Comparison of ENCODE assay signal across 2 cellular contexts in the genomic region with DNA sequence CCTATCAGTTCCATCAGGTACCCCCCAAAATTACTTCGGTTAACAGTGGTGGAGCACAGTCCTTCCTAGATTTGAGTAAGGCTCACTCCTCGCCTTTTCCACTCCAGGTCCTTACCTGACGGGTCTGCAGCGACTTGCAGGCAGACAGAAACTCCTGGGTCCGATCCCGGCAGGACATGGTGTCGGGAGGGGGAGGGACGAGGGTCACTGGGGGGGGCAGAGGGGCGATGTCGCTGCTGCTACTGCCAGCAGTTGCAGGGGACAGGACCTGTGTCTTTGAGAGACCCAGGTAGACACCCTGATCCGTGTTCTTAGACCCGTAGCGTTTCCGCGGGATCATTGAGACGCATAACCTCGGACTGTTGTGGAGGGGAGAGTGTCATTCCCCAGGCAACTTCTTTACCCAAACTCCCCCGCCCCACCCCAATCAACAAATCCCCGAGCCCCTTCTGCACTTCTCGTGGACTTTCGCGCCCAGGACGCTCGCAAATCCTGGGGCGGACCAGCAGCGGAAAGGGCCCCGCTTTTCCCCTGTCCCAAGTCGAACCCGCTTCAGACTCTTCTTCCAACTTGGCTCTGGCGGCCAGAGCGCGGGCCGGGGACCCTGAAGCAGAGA.
TF ChIP-seq lines count a peak whose summit lies in the region.

No MANE protein-coding gene starts in this region.

TF ChIP-seq in GM23338, 12 proteins besides CTCF, POLR2A, EP300 and RAD21 (continued from another document and continues in another):
- TF ChIP-seq, protein P1, sequence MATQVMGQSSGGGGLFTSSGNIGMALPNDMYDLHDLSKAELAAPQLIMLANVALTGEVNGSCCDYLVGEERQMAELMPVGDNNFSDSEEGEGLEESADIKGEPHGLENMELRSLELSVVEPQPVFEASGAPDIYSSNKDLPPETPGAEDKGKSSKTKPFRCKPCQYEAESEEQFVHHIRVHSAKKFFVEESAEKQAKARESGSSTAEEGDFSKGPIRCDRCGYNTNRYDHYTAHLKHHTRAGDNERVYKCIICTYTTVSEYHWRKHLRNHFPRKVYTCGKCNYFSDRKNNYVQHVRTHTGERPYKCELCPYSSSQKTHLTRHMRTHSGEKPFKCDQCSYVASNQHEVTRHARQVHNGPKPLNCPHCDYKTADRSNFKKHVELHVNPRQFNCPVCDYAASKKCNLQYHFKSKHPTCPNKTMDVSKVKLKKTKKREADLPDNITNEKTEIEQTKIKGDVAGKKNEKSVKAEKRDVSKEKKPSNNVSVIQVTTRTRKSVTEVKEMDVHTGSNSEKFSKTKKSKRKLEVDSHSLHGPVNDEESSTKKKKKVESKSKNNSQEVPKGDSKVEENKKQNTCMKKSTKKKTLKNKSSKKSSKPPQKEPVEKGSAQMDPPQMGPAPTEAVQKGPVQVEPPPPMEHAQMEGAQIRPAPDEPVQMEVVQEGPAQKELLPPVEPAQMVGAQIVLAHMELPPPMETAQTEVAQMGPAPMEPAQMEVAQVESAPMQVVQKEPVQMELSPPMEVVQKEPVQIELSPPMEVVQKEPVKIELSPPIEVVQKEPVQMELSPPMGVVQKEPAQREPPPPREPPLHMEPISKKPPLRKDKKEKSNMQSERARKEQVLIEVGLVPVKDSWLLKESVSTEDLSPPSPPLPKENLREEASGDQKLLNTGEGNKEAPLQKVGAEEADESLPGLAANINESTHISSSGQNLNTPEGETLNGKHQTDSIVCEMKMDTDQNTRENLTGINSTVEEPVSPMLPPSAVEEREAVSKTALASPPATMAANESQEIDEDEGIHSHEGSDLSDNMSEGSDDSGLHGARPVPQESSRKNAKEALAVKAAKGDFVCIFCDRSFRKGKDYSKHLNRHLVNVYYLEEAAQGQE (IDR thresholded peaks at IDR 0.05; ENCODE audit: unreplicated experiment) = no peak
- TF ChIP-seq STAT1 (IDR thresholded peaks at IDR 0.05; ENCODE audit: unreplicated experiment) (no peak), EZH2phosphoT487 (IDR thresholded peaks at IDR 0.05; ENCODE audit: unreplicated experiment) (no peak), ZNF331 (CRISPR knock-in tag; IDR thresholded peaks at IDR 0.05; ENCODE audit: low read depth) (no peak), POLR2AphosphoS5 (IDR thresholded peaks at IDR 0.05; ENCODE audit: low read depth) (no peak), CREB1 (CRISPR knock-in tag; IDR thresholded peaks at IDR 0.05; ENCODE audit: low read depth) (no peak)
- TF ChIP-seq, protein P2, sequence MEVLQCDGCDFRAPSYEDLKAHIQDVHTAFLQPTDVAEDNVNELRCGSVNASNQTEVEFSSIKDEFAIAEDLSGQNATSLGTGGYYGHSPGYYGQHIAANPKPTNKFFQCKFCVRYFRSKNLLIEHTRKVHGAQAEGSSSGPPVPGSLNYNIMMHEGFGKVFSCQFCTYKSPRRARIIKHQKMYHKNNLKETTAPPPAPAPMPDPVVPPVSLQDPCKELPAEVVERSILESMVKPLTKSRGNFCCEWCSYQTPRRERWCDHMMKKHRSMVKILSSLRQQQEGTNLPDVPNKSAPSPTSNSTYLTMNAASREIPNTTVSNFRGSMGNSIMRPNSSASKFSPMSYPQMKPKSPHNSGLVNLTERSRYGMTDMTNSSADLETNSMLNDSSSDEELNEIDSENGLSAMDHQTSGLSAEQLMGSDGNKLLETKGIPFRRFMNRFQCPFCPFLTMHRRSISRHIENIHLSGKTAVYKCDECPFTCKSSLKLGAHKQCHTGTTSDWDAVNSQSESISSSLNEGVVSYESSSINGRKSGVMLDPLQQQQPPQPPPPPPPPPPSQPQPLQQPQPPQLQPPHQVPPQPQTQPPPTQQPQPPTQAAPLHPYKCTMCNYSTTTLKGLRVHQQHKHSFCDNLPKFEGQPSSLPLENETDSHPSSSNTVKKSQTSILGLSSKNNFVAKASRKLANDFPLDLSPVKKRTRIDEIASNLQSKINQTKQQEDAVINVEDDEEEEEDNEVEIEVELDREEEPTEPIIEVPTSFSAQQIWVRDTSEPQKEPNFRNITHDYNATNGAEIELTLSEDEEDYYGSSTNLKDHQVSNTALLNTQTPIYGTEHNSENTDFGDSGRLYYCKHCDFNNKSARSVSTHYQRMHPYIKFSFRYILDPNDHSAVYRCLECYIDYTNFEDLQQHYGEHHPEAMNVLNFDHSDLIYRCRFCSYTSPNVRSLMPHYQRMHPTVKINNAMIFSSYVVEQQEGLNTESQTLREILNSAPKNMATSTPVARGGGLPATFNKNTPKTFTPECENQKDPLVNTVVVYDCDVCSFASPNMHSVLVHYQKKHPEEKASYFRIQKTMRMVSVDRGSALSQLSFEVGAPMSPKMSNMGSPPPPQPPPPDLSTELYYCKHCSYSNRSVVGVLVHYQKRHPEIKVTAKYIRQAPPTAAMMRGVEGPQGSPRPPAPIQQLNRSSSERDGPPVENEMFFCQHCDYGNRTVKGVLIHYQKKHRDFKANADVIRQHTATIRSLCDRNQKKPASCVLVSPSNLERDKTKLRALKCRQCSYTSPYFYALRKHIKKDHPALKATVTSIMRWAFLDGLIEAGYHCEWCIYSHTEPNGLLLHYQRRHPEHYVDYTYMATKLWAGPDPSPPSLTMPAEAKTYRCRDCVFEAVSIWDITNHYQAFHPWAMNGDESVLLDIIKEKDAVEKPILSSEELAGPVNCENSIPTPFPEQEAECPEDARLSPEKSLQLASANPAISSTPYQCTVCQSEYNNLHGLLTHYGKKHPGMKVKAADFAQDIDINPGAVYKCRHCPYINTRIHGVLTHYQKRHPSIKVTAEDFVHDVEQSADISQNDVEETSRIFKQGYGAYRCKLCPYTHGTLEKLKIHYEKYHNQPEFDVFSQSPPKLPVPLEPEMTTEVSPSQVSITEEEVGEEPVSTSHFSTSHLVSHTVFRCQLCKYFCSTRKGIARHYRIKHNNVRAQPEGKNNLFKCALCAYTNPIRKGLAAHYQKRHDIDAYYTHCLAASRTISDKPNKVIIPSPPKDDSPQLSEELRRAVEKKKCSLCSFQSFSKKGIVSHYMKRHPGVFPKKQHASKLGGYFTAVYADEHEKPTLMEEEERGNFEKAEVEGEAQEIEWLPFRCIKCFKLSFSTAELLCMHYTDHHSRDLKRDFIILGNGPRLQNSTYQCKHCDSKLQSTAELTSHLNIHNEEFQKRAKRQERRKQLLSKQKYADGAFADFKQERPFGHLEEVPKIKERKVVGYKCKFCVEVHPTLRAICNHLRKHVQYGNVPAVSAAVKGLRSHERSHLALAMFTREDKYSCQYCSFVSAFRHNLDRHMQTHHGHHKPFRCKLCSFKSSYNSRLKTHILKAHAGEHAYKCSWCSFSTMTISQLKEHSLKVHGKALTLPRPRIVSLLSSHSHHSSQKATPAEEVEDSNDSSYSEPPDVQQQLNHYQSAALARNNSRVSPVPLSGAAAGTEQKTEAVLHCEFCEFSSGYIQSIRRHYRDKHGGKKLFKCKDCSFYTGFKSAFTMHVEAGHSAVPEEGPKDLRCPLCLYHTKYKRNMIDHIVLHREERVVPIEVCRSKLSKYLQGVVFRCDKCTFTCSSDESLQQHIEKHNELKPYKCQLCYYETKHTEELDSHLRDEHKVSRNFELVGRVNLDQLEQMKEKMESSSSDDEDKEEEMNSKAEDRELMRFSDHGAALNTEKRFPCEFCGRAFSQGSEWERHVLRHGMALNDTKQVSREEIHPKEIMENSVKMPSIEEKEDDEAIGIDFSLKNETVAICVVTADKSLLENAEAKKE (CRISPR knock-in tag; IDR thresholded peaks at IDR 0.05) = no peak
- TF ChIP-seq, protein P3, sequence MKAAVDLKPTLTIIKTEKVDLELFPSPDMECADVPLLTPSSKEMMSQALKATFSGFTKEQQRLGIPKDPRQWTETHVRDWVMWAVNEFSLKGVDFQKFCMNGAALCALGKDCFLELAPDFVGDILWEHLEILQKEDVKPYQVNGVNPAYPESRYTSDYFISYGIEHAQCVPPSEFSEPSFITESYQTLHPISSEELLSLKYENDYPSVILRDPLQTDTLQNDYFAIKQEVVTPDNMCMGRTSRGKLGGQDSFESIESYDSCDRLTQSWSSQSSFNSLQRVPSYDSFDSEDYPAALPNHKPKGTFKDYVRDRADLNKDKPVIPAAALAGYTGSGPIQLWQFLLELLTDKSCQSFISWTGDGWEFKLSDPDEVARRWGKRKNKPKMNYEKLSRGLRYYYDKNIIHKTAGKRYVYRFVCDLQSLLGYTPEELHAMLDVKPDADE (IDR thresholded peaks at IDR 0.05) = no peak

TF ChIP-seq in WTC11, 78 proteins besides CTCF, POLR2A, EP300 and RAD21:
- TF ChIP-seq, protein P4, sequence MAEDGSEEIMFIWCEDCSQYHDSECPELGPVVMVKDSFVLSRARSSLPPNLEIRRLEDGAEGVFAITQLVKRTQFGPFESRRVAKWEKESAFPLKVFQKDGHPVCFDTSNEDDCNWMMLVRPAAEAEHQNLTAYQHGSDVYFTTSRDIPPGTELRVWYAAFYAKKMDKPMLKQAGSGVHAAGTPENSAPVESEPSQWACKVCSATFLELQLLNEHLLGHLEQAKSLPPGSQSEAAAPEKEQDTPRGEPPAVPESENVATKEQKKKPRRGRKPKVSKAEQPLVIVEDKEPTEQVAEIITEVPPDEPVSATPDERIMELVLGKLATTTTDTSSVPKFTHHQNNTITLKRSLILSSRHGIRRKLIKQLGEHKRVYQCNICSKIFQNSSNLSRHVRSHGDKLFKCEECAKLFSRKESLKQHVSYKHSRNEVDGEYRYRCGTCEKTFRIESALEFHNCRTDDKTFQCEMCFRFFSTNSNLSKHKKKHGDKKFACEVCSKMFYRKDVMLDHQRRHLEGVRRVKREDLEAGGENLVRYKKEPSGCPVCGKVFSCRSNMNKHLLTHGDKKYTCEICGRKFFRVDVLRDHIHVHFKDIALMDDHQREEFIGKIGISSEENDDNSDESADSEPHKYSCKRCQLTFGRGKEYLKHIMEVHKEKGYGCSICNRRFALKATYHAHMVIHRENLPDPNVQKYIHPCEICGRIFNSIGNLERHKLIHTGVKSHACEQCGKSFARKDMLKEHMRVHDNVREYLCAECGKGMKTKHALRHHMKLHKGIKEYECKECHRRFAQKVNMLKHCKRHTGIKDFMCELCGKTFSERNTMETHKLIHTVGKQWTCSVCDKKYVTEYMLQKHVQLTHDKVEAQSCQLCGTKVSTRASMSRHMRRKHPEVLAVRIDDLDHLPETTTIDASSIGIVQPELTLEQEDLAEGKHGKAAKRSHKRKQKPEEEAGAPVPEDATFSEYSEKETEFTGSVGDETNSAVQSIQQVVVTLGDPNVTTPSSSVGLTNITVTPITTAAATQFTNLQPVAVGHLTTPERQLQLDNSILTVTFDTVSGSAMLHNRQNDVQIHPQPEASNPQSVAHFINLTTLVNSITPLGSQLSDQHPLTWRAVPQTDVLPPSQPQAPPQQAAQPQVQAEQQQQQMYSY (CRISPR knock-in tag; IDR thresholded peaks at IDR 0.05) = peak; percentile 99
- TF ChIP-seq, protein P5, sequence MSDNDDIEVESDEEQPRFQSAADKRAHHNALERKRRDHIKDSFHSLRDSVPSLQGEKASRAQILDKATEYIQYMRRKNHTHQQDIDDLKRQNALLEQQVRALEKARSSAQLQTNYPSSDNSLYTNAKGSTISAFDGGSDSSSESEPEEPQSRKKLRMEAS (CRISPR knock-in tag; IDR thresholded peaks at IDR 0.05) = no peak
- TF ChIP-seq, protein P6, sequence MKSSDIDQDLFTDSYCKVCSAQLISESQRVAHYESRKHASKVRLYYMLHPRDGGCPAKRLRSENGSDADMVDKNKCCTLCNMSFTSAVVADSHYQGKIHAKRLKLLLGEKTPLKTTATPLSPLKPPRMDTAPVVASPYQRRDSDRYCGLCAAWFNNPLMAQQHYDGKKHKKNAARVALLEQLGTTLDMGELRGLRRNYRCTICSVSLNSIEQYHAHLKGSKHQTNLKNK (CRISPR knock-in tag; IDR thresholded peaks at IDR 0.05) = no peak
- no peak for TF ChIP-seq NFYB (CRISPR knock-in tag; conservative IDR thresholded peaks at IDR 0.05; ENCODE audit: low read depth)
